8 cellular contexts compared by ENCODE assay signal in genomic region chr11:113875414-113876073, GRCh38. TPM values are rescaled to one million over a fixed set of nuclear protein-coding genes. Genes with fewer than 3 reads are reported as not detected.
DNase-seq lines count a peak whose midpoint lies in the region; ATAC-seq and TF ChIP-seq lines count a peak whose summit lies in the region.

A gene with protein sequence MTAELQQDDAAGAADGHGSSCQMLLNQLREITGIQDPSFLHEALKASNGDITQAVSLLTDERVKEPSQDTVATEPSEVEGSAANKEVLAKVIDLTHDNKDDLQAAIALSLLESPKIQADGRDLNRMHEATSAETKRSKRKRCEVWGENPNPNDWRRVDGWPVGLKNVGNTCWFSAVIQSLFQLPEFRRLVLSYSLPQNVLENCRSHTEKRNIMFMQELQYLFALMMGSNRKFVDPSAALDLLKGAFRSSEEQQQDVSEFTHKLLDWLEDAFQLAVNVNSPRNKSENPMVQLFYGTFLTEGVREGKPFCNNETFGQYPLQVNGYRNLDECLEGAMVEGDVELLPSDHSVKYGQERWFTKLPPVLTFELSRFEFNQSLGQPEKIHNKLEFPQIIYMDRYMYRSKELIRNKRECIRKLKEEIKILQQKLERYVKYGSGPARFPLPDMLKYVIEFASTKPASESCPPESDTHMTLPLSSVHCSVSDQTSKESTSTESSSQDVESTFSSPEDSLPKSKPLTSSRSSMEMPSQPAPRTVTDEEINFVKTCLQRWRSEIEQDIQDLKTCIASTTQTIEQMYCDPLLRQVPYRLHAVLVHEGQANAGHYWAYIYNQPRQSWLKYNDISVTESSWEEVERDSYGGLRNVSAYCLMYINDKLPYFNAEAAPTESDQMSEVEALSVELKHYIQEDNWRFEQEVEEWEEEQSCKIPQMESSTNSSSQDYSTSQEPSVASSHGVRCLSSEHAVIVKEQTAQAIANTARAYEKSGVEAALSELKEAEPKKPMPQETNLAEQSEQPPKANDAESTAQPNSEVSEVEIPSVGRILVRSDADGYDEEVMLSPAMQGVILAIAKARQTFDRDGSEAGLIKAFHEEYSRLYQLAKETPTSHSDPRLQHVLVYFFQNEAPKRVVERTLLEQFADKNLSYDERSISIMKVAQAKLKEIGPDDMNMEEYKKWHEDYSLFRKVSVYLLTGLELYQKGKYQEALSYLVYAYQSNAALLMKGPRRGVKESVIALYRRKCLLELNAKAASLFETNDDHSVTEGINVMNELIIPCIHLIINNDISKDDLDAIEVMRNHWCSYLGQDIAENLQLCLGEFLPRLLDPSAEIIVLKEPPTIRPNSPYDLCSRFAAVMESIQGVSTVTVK (minus strand): TSS chr11:113875572. CDS start chr11:113875501, 71 bp downstream.

- TF ChIP-seq CTCF in left lung (IDR thresholded peaks at IDR 0.05) = no peak

- intact Hi-C loops in left lung (cut with DNase I) = no loop called here

- H3K27me3 ChIP-seq in left lung = no peaks in the 10 kb centered on the region

- peak within 1 kb of the TSS; percentile 93 to 96 for H3K27ac ChIP-seq in left lung

- no peaks in the 10 kb centered on the region for H3K9me3 ChIP-seq in left lung

- DNase-seq in C1 segment of cervical spinal cord (lab: John Stamatoyannopoulos, UW) (peak; percentile 86 to 98 (median 95)), NCI-H526 (lab: John Stamatoyannopoulos, UW) (peak; percentile 96 to 100), dedifferentiated amniotic fluid mesenchymal stem cell (ENCODE audit: extremely low spot score) (peak; percentile 92), left lung (peak; percentile 98 to 100)
- peak; percentile 49 to 61 for DNase-seq in activated CD4-positive, alpha-beta T cell treated with anti-CD3 and anti-CD28 coated beads, Interleukin-2, amount 50 U/mL, for 24 hours (ENCODE audit: low read depth in 1 of 2, low spot score in 1 of 2)
- DNase-seq in stimulated activated CD4-positive, alpha-beta T cell treated with anti-CD3 and anti-CD28 coated beads, Interleukin-2, amount 100 ng/mL, for 4 hours (ENCODE audit: low read depth) = peak; percentile 52

- H3K36me3 ChIP-seq in left lung = no peaks in the 10 kb centered on the region

- peak within 1 kb of the TSS; percentile 68 to 78 for H3K4me3 ChIP-seq in left lung

- ATAC-seq in GM19328 (IDR thresholded peaks at IDR 0.05; ENCODE audit: unreplicated experiment) (peak; percentile 83), HG03469 (IDR thresholded peaks at IDR 0.05; ENCODE audit: unreplicated experiment) (peak; percentile 65), left lung (peak; percentile 94)

- peaks cover 11 to 26% of the 10 kb centered on the region in 2 donors for H3K4me1 ChIP-seq in left lung

RNA-seq across cellular contexts. Expression of the gene that starts here (rescaled TPM):
- total RNA-seq in left lung = 10 to 100 TPM; 21.7 TPM

Comparison
In these comparisons a context has a peak if more than half of its experiments do, and no peak if none do; other contexts are left out.
1. Peak in every context shown above with its lines: DNase-seq, ATAC-seq, H3K4me3 ChIP-seq and H3K27ac ChIP-seq.